ENCODE assay signal across 16 cellular contexts in the genomic region with DNA sequence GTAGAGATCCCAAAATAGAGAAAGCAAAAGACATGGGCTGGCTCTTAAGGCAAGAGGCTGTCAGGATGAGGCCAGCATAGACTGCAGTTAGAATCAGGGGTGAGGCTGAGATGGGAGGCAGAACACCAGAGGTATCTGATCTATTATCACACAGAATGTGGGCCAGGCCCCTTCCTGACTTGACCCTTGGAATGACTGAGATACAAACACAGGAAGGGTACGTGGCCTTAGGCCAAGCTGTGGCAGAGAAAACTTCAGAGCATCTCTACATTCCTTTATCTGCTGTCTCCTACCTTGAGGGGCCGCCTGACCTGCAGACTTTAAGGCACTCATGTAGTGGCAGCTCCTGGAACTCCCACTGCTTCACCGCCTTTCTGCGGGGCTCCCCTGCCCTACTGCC. TPM values are rescaled to one million over a fixed set of nuclear protein-coding genes. Genes with fewer than 3 reads are reported as not detected.
DNase-seq lines count a peak whose midpoint lies in the region; ATAC-seq and TF ChIP-seq lines count a peak whose summit lies in the region.
"Had no signal": no experiment of that assay in that cellular context is flagged by ENCODE, and none has a peak within 500 bp of the region (broad histone marks: within the 10 kb centered on the region; RNA-seq: fewer than 3 reads in every experiment).

No MANE protein-coding gene starts in this region.

- no peaks in the 10 kb centered on the region for H3K79me2 ChIP-seq in GM23338 (replicated peaks; ENCODE audit: insufficient read depth)

- 70 to 88% (median 84%) methylated on average over 4 of the region's 4 CpGs for WGBS in adrenal gland, 4 donors
- 100% methylated on average over 2 of the region's 4 CpGs for WGBS in right lobe of liver (ENCODE audit: insufficient coverage, low coverage, low lambda C conversion rate, missing lambda C conversion rate)

- no peaks in the 10 kb centered on the region for H3K36me3 Mint-ChIP-seq in GM23338 (ENCODE audit: low read depth)
- H3K36me3 Mint-ChIP-seq in activated T-cell treated with anti-CD3 and anti-CD28 coated beads, Interleukin-2, amount 50 U/mL, for 4 hours (ENCODE audit: insufficient read depth) = no peaks in the 10 kb centered on the region
- no peaks in the 10 kb centered on the region for H3K36me3 Mint-ChIP-seq in activated T-helper 2 cell treated with anti-CD3 and anti-CD28 coated beads, Interferon-gamma antibody, Interleukin-2, Interleukin-4, amounts not matched to agents 10 μg/mL and 5 μg/mL and 100 μg/mL, durations not matched to agents 14 hours and 24 hours and 36 hours (ENCODE audit: low read depth)

- peak; percentile 39 for ATAC-seq in GM23338
- ATAC-seq in right lobe of liver = peak in 1 of 4 donors; percentile 24
- ATAC-seq in gastrocnemius medialis = no peak
- ATAC-seq in activated T-cell treated with anti-CD3 and anti-CD28 coated beads, Interleukin-2, amount 50 U/mL, for 4 hours = no peak
- ATAC-seq: activated naive CD8-positive, alpha-beta T cell treated with anti-CD3 and anti-CD28 coated beads, Interleukin-2, amount 50 U/mL, for 24 hours had no signal

- no peaks in the 10 kb centered on the region for H3F3A ChIP-seq in GM23338 (replicated peaks; ENCODE audit: low read depth)

- TF ChIP-seq CTCF in GM23338 (conservative IDR thresholded peaks at IDR 0.05; ENCODE audit: low read depth in 2 of 2) (no peak), adrenal gland (IDR thresholded peaks at IDR 0.05) (no peak), right lobe of liver (IDR thresholded peaks at IDR 0.05) (no peak), gastrocnemius medialis (IDR thresholded peaks at IDR 0.05 in 4 of 5, conservative IDR thresholded peaks at IDR 0.05 in 1 of 5) (no peak)

- in situ Hi-C loops in gastrocnemius medialis (cut with MboI; ENCODE audit: low sequenced_read_pairs in 4 of 4) (no loop called here), HAP-1 (cut with MboI; ENCODE audit: low sequenced_read_pairs) (no loop called here)

- H3K9me3 Mint-ChIP-seq in GM23338 = no peaks in the 10 kb centered on the region
- no peaks in the 10 kb centered on the region for H3K9me3 Mint-ChIP-seq in activated T-cell treated with anti-CD3 and anti-CD28 coated beads, Interleukin-2, amount 50 U/mL, for 4 hours
- H3K9me3 Mint-ChIP-seq in activated T-helper 2 cell treated with anti-CD3 and anti-CD28 coated beads, Interferon-gamma antibody, Interleukin-2, Interleukin-4, amounts not matched to agents 10 μg/mL and 5 μg/mL and 100 μg/mL, durations not matched to agents 14 hours and 24 hours and 36 hours = no peaks in the 10 kb centered on the region
- H3K9me3 Mint-ChIP-seq: activated naive CD8-positive, alpha-beta T cell treated with anti-CD3 and anti-CD28 coated beads, Interleukin-2, amount 50 U/mL, for 24 hours; activated T-cell treated with anti-CD3 and anti-CD28 coated beads, Interleukin-2, amount 50 U/mL, for 24 hours had no signal

- H3K4me3 ChIP-seq in GM23338 = no peak overlapping the region
- H3K4me3 ChIP-seq in adrenal gland = no peak overlapping the region
- no peak overlapping the region for H3K4me3 ChIP-seq in right lobe of liver
- no peak overlapping the region for H3K4me3 ChIP-seq in gastrocnemius medialis
- H3K4me3 ChIP-seq in HAP-1 = no peak overlapping the region

- no peaks in the 10 kb centered on the region for H3K27me3 ChIP-seq in GM23338 (ENCODE audit: insufficient read depth)
- no peaks in the 10 kb centered on the region for H3K27me3 ChIP-seq in adrenal gland
- H3K27me3 ChIP-seq in right lobe of liver = no peaks in the 10 kb centered on the region
- no peaks in the 10 kb centered on the region for H3K27me3 ChIP-seq in gastrocnemius medialis
- H3K27me3 ChIP-seq in HAP-1 (ENCODE audit: low read depth) = no peaks in the 10 kb centered on the region; the same call in 1 of the 2 replicates

- H3K27ac ChIP-seq in GM23338 (ENCODE audit: low read depth) (no peak overlapping the region), adrenal gland (peak overlapping the region in 3 of 5 donors; percentile 5 to 72 (median 70)), right lobe of liver (peak overlapping the region; percentile 50 to 72 (median 58)), gastrocnemius medialis (peak overlapping the region; percentile 60 to 70 (median 67))

- H3K4me1 ChIP-seq in GM23338 (ENCODE audit: insufficient read depth) (peaks cover 18% of the 10 kb centered on the region; the same call in 1 of the 2 replicates), adrenal gland (replicated peaks in 1 of 2) (peaks cover 0 to 6% of the 10 kb centered on the region in 2 donors), right lobe of liver (peaks cover 0 to 14% (median 2%) of the 10 kb centered on the region in 4 donors), gastrocnemius medialis (peaks cover 17 to 29% of the 10 kb centered on the region in 2 donors), HAP-1 (peaks cover 5% of the 10 kb centered on the region)

- H3K27ac Mint-ChIP-seq in GM23338 = no peak overlapping the region
- H3K27ac Mint-ChIP-seq in activated T-helper 2 cell treated with anti-CD3 and anti-CD28 coated beads, Interferon-gamma antibody, Interleukin-2, Interleukin-4, amounts not matched to agents 10 μg/mL and 5 μg/mL and 100 μg/mL, durations not matched to agents 14 hours and 24 hours and 36 hours = no peak overlapping the region
- H3K27ac Mint-ChIP-seq: activated naive CD8-positive, alpha-beta T cell treated with anti-CD3 and anti-CD28 coated beads, Interleukin-2, amount 50 U/mL, for 24 hours; activated T-cell treated with anti-CD3 and anti-CD28 coated beads, Interleukin-2, amount 50 U/mL, for 24 hours had no signal

- intact Hi-C loops in adrenal gland (cut with DNase I) (no loop called here), right lobe of liver (cut with DNase I) (no loop called here), gastrocnemius medialis (cut with DNase I; ENCODE audit: low total_unique reads) (no loop called here)
- intact Hi-C loops in activated T-helper 2 cell treated with anti-CD3 and anti-CD28 coated beads, Interferon-gamma antibody, Interleukin-2, Interleukin-4, amounts not matched to agents 10 μg/mL and 5 μg/mL and 100 μg/mL, durations not matched to agents 14 hours and 24 hours and 36 hours (cut with micrococcal nuclease) = no loop called here

- TF ChIP-seq POLR2A in adrenal gland (IDR thresholded peaks at IDR 0.05) (no peak), right lobe of liver (IDR thresholded peaks at IDR 0.05) (no peak), gastrocnemius medialis (IDR thresholded peaks at IDR 0.05) (no peak)

- peaks cover 1% of the 10 kb centered on the region for H3K27me3 Mint-ChIP-seq in GM23338 (ENCODE audit: insufficient read depth, low read depth, poor library complexity)
- peaks cover 5% of the 10 kb centered on the region for H3K27me3 Mint-ChIP-seq in activated T-cell treated with anti-CD3 and anti-CD28 coated beads, Interleukin-2, amount 50 U/mL, for 4 hours (ENCODE audit: low read depth)
- peaks cover 19% of the 10 kb centered on the region for H3K27me3 Mint-ChIP-seq in activated T-helper 2 cell treated with anti-CD3 and anti-CD28 coated beads, Interferon-gamma antibody, Interleukin-2, Interleukin-4, amounts not matched to agents 10 μg/mL and 5 μg/mL and 100 μg/mL, durations not matched to agents 14 hours and 24 hours and 36 hours (ENCODE audit: low read depth)
- H3K27me3 Mint-ChIP-seq: activated naive CD8-positive, alpha-beta T cell treated with anti-CD3 and anti-CD28 coated beads, Interleukin-2, amount 50 U/mL, for 24 hours had no signal

- no peak overlapping the region for H3K4me2 ChIP-seq in GM23338

- H3K36me3 ChIP-seq in GM23338 (ENCODE audit: insufficient read depth) = no peaks in the 10 kb centered on the region
- no peaks in the 10 kb centered on the region for H3K36me3 ChIP-seq in adrenal gland (replicated peaks in 1 of 2)
- no peaks in the 10 kb centered on the region for H3K36me3 ChIP-seq in right lobe of liver
- H3K36me3 ChIP-seq in gastrocnemius medialis = no peaks in the 10 kb centered on the region
- no peaks in the 10 kb centered on the region for H3K36me3 ChIP-seq in HAP-1 (replicated peaks)

- peaks cover 35% of the 10 kb centered on the region for H3K4me1 Mint-ChIP-seq in GM23338
- H3K4me1 Mint-ChIP-seq in activated T-cell treated with anti-CD3 and anti-CD28 coated beads, Interleukin-2, amount 50 U/mL, for 4 hours (ENCODE audit: low read depth) = peaks cover 10% of the 10 kb centered on the region
- H3K4me1 Mint-ChIP-seq in activated T-helper 2 cell treated with anti-CD3 and anti-CD28 coated beads, Interferon-gamma antibody, Interleukin-2, Interleukin-4, amounts not matched to agents 10 μg/mL and 5 μg/mL and 100 μg/mL, durations not matched to agents 14 hours and 24 hours and 36 hours (ENCODE audit: low read depth) = peaks cover 2% of the 10 kb centered on the region

- no peak overlapping the region for H3K4me3 Mint-ChIP-seq in GM23338
- H3K4me3 Mint-ChIP-seq in activated T-cell treated with anti-CD3 and anti-CD28 coated beads, Interleukin-2, amount 50 U/mL, for 4 hours = no peak overlapping the region
- H3K4me3 Mint-ChIP-seq in activated T-helper 2 cell treated with anti-CD3 and anti-CD28 coated beads, Interferon-gamma antibody, Interleukin-2, Interleukin-4, amounts not matched to agents 10 μg/mL and 5 μg/mL and 100 μg/mL, durations not matched to agents 14 hours and 24 hours and 36 hours (ENCODE audit: low read depth) = no peak overlapping the region
- H3K4me3 Mint-ChIP-seq: activated naive CD8-positive, alpha-beta T cell treated with anti-CD3 and anti-CD28 coated beads, Interleukin-2, amount 50 U/mL, for 24 hours; activated T-cell treated with anti-CD3 and anti-CD28 coated beads, Interleukin-2, amount 50 U/mL, for 24 hours had no signal

- no peaks in the 10 kb centered on the region for H4K20me1 ChIP-seq in GM23338 (replicated peaks; ENCODE audit: insufficient read depth)

- H3K9me2 ChIP-seq in GM23338 (ENCODE audit: insufficient read depth) = no peaks in the 10 kb centered on the region

- DNase-seq in GM23338 (ENCODE audit: low spot score) (no peak), adrenal gland (no peak), right lobe of liver (no peak), gastrocnemius medialis (no peak), NOMO-1 treated with dmso at 0.1 percent for 144 hours (lab: John Stamatoyannopoulos, UW; ENCODE audit: unreplicated experiment) (no peak), HAP-1 (ENCODE audit: low spot score in 2 of 2) (no peak)
- no peak for DNase-seq in activated T-cell treated with anti-CD3 and anti-CD28 coated beads, Interleukin-2, amount 50 U/mL, for 4 hours
- DNase-seq in activated T-helper 2 cell treated with anti-CD3 and anti-CD28 coated beads, Interferon-gamma antibody, Interleukin-2, Interleukin-4, amounts not matched to agents 10 μg/mL and 5 μg/mL and 100 μg/mL, durations not matched to agents 14 hours and 24 hours and 36 hours (ENCODE audit: low spot score) = no peak
- DNase-seq: activated CD4-positive, alpha-beta T cell treated with anti-CD3 and anti-CD28 coated beads for 48 hours; activated naive CD8-positive, alpha-beta T cell treated with anti-CD3 and anti-CD28 coated beads, Interleukin-2, amount 50 U/mL, for 24 hours; activated T-cell treated with anti-CD3 and anti-CD28 coated beads, Interleukin-2, amount 50 U/mL, for 24 hours; DMS79; NCI-H1694; NCI-H524 treated with DMSO at 0.1 percent for 48 hours; stimulated activated CD4-positive, alpha-beta T cell treated with anti-CD3 and anti-CD28 coated beads, Interleukin-12 subunit alpha, Interleukin-12 subunit beta, amount 100 ng/mL, for 4 hours; substantia nigra had no signal

- H2AFZ ChIP-seq in GM23338 = peak overlapping the region; percentile 91

- H3K9me3 ChIP-seq in adrenal gland (replicated peaks in 1 of 3) (no peaks in the 10 kb centered on the region), right lobe of liver (no peaks in the 10 kb centered on the region), gastrocnemius medialis (no peaks in the 10 kb centered on the region), HAP-1 (no peaks in the 10 kb centered on the region)

RNA-seq across cellular contexts. Expression of gene TMEM17, which starts 28.4 kb away (rescaled TPM):
- total RNA-seq in GM23338 (2014; rRNA removed; shearing (Covaris generic)) = 0.94 and 3.0 TPM in 2 replicates
- polyA plus RNA-seq in GM23338 (2016; fragmentation: Nextera tagmentation; extraction: Ambion mirVana) (1.2 and 1.7 TPM in 2 replicates), adrenal gland (1 to 10 TPM; 1.1 to 7.2 (median 1.5) TPM)
- total RNA-seq in adrenal gland (1 to 10 TPM in 7 of 8 donors, under 1 TPM in 1; 0.30 to 6.5 (median 3.5) TPM), right lobe of liver (1 to 10 TPM in 1 of 6 experiments, under 1 TPM in 5; 0.40 to 1.2 (median 0.87) TPM), gastrocnemius medialis (1 to 10 TPM in 1 of 4 donors, under 1 TPM in 3; 0.15 to 1.8 (median 0.51) TPM)
- total RNA-seq in activated T-cell treated with anti-CD3 and anti-CD28 coated beads, Interleukin-2, amount 50 U/mL, for 4 hours = under 1 TPM in 2 of 3 donors, not detected in 1; 0.08 to 0.15 TPM
- total RNA-seq in activated T-helper 2 cell treated with anti-CD3 and anti-CD28 coated beads, Interferon-gamma antibody, Interleukin-2, Interleukin-4, amounts not matched to agents 10 μg/mL and 5 μg/mL and 100 μg/mL, durations not matched to agents 14 hours and 24 hours and 36 hours = 0.23 TPM in 1 of 2 replicates, not detected in the other
